23 cellular contexts compared by ENCODE assay signal in the genomic region with DNA sequence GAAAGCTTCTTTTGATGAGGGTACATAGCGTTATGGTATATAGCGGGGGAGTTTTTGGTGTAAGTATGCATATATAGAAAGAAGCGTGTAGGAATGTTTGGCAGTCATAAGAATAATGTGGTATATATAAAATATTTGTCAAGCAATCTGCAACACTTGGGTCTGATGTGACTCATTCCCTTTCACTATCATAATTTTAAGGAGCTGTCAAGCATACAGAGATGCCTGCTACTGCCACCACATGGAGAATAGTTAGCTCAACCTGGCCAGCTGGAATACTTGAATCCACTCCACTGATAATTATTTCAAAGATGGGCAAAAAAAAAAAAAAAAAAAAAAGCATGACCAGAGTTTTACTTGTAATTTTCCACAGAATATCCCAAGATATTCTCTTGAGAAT.
DNase-seq lines count a peak whose midpoint lies in the region; ATAC-seq, FAIRE-seq and TF ChIP-seq lines count a peak whose summit lies in the region.
"Had no signal": no experiment of that assay in that cellular context is flagged by ENCODE, and none has a peak within 500 bp of the region (broad histone marks: within the 10 kb centered on the region; RNA-seq: fewer than 3 reads in every experiment).

No MANE protein-coding gene starts in this region.

- no peak for FAIRE-seq in K562 (lab: Jason Lieb, UNC)
- FAIRE-seq: A204.1 had no signal

- H3K79me2 ChIP-seq in K562 (ENCODE audit: control insufficient read depth, insufficient read depth, low read length), result no peaks in the 10 kb centered on the region; the same call in 1 of the 3 replicates

- H3K4me1 ChIP-seq in K562 (replicated peaks in 1 of 2; ENCODE audit: control insufficient read depth in 2 of 2, insufficient read depth in 2 of 2, low read length in 2 of 2), result no peaks in the 10 kb centered on the region
- no peaks in the 10 kb centered on the region for H3K4me1 ChIP-seq in mesenchymal stem cell (ENCODE audit: control insufficient read depth, insufficient read depth, low read depth, low read length)
- H3K4me1 ChIP-seq: BLaER1 treated with 17β-estradiol and CSF1 and Interleukin-3, amounts not matched to agents 10 nM and 100 nM; heart right ventricle; spleen; suprapubic skin had no signal

- no peak overlapping the region for H2BK15ac ChIP-seq in mesenchymal stem cell (ENCODE audit: low read depth, poor library complexity, severe bottlenecking)

- in situ Hi-C loops in K562 (cut with MboI), result no loop called here

- H2AFZ ChIP-seq in K562 (ENCODE audit: low read depth, low read length) (no peak overlapping the region), mesenchymal stem cell (ENCODE audit: low read depth, low read length) (no peak overlapping the region)

- no peak overlapping the region for H4K91ac ChIP-seq in mesenchymal stem cell (ENCODE audit: low read length)

- H3K23ac ChIP-seq in mesenchymal stem cell (ENCODE audit: low read length in 2 of 2), result no peak overlapping the region

- H3K36me3 ChIP-seq in K562 (ENCODE audit: control insufficient read depth, insufficient read depth, low read length) (no peaks in the 10 kb centered on the region), mesenchymal stem cell (ENCODE audit: control insufficient read depth in 1 of 2, insufficient read depth in 2 of 2, low read depth in 1 of 2, low read length in 2 of 2) (no peaks in the 10 kb centered on the region)
- H3K36me3 ChIP-seq: BLaER1 treated with 17β-estradiol and CSF1 and Interleukin-3, amounts not matched to agents 10 nM and 100 nM; heart right ventricle; spleen; suprapubic skin had no signal

- H3K9ac ChIP-seq in K562 (ENCODE audit: insufficient read depth in 1 of 2, low read depth in 2 of 2, low read length in 2 of 2) (no peak overlapping the region), mesenchymal stem cell (ENCODE audit: low read length) (no peak overlapping the region)
- H3K9ac ChIP-seq: BLaER1 treated with 17β-estradiol and CSF1 and Interleukin-3, amounts not matched to agents 10 nM and 100 nM had no signal

- H3K14ac ChIP-seq in mesenchymal stem cell (ENCODE audit: low read length in 2 of 2), result no peak overlapping the region

- H3K27ac ChIP-seq in K562 (ENCODE audit: extremely low read depth, low read depth, low read length), result no peak overlapping the region
- no peak overlapping the region for H3K27ac ChIP-seq in mesenchymal stem cell (ENCODE audit: low read length, poor library complexity, severe bottlenecking)
- H3K27ac ChIP-seq: BLaER1 treated with 17β-estradiol and CSF1 and Interleukin-3, amounts not matched to agents 10 nM and 100 nM; heart right ventricle; spleen; suprapubic skin; VCaP had no signal

- H3K9me3 ChIP-seq in K562 (replicated peaks; ENCODE audit: control insufficient read depth, insufficient read depth, low read depth, low read length) (no peaks in the 10 kb centered on the region), mesenchymal stem cell (ENCODE audit: control insufficient read depth, low read length) (peaks cover 4% of the 10 kb centered on the region)
- H3K9me3 ChIP-seq: BLaER1 treated with 17β-estradiol and CSF1 and Interleukin-3, amounts not matched to agents 10 nM and 100 nM; spleen; suprapubic skin had no signal

- WGBS in K562 (ENCODE audit: insufficient coverage, low coverage, missing lambda C conversion rate), result 63% methylated on average over 3 of the region's 3 CpGs
- 88% methylated on average over 1 of the region's 3 CpGs for WGBS in mesenchymal stem cell

- intact Hi-C loops in K562 (cut with micrococcal nuclease), result no loop called here

- TF ChIP-seq EP300 in K562 (IDR thresholded peaks at IDR 0.05; ENCODE audit: low read length), result no peak

- no peaks in the 10 kb centered on the region for H4K20me1 ChIP-seq in K562 (replicated peaks; ENCODE audit: control insufficient read depth, insufficient read depth, low read length)
- H4K20me1 ChIP-seq: BLaER1 treated with 17β-estradiol and CSF1 and Interleukin-3, amounts not matched to agents 10 nM and 100 nM had no signal

- H3K4me2 ChIP-seq in K562 (ENCODE audit: insufficient read depth, low read length) (no peak overlapping the region), mesenchymal stem cell (ENCODE audit: low read length, poor library complexity, severe bottlenecking) (no peak overlapping the region)
- H3K4me2 ChIP-seq: BLaER1 treated with 17β-estradiol and CSF1 and Interleukin-3, amounts not matched to agents 10 nM and 100 nM had no signal

- H2BK120ac ChIP-seq in mesenchymal stem cell (ENCODE audit: low read depth, low read length), result no peak overlapping the region

- H3K27me3 ChIP-seq in K562 (ENCODE audit: control insufficient read depth in 2 of 2, insufficient read depth in 2 of 2, low read length in 2 of 2) (no peaks in the 10 kb centered on the region), mesenchymal stem cell (ENCODE audit: control insufficient read depth in 1 of 2, insufficient read depth in 1 of 2, low read length in 2 of 2) (no peaks in the 10 kb centered on the region)
- H3K27me3 ChIP-seq: BLaER1 treated with 17β-estradiol and CSF1 and Interleukin-3, amounts not matched to agents 10 nM and 100 nM; heart right ventricle; spleen; suprapubic skin had no signal

- no peak overlapping the region for H3K4ac ChIP-seq in mesenchymal stem cell (ENCODE audit: low read depth in 1 of 2, low read length in 2 of 2)

- H2AK5ac ChIP-seq in mesenchymal stem cell (ENCODE audit: low read length, severe bottlenecking), result no peak overlapping the region

- H2BK12ac ChIP-seq in mesenchymal stem cell (ENCODE audit: low read length in 2 of 2), result no peak overlapping the region

- ATAC-seq in K562 (no peak), HG02973 (IDR thresholded peaks at IDR 0.05; ENCODE audit: unreplicated experiment) (no peak)
- ATAC-seq: activated naive CD4-positive, alpha-beta T cell treated with anti-CD3 and anti-CD28 coated beads, Interleukin-2, amount 50 U/mL, for 72 hours; heart right ventricle; natural killer cell; stimulated activated memory B cell treated with anti-CD40 and anti-IgM and Interleukin-4, amounts not matched to agents 10 μg/mL and 1 μg/mL and 100 μg/mL, for 72 hours had no signal

- CTCF ChIA-PET in K562 (lab: Yijun Ruan, JAX; ENCODE audit: low intra/inter-chr PET ratio), result no interaction called here

- H3K79me1 ChIP-seq in mesenchymal stem cell (replicated peaks; ENCODE audit: low read length, poor library complexity, severe bottlenecking), result no peaks in the 10 kb centered on the region

- DNase-seq in NCI-H1694 (lab: John Stamatoyannopoulos, UW), result peak; percentile 3
- DNase-seq in NCI-H1694 treated with DMSO at 0.1 percent for 48 hours (lab: John Stamatoyannopoulos, UW), result no peak
- peak; percentile 1 for DNase-seq in HS-27A (ENCODE audit: low read depth)
- DNase-seq in K562 (ENCODE audit: extremely low read depth in 1 of 4, low spot score in 3 of 4), result peak in 1 of 4 experiments; percentile 14
- DNase-seq in mesenchymal stem cell, result peak; percentile 8
- DNase-seq in germinal center (ENCODE audit: low spot score), result no peak
- DNase-seq in kidney glomerular epithelial cell (lab: John Stamatoyannopoulos, UW), result no peak
- DNase-seq: activated CD4-positive, alpha-beta T cell treated with anti-CD3 and anti-CD28 coated beads for 48 hours; heart right ventricle; HFFc6; KG1; MV-4-11; natural killer cell; NCI-H526; spleen; stimulated activated CD4-positive, alpha-beta T cell treated with anti-CD3 and anti-CD28 coated beads, Interleukin-2, amount 100 ng/mL, for 48 hours had no signal

- BruUV-seq in K562 (replicated peaks; lab: Mats Ljungman, UMichigan), result no TSS peak

- no peaks in the 10 kb centered on the region for H3K9me1 ChIP-seq in K562 (ENCODE audit: control insufficient read depth, insufficient read depth, low read length)

- TF ChIP-seq POLR2A in K562 (conservative IDR thresholded peaks at IDR 0.05), result no peak

- no peak overlapping the region for H4K8ac ChIP-seq in mesenchymal stem cell (ENCODE audit: low read length)

- TF ChIP-seq RAD21 in K562 (CRISPR knock-in tag; conservative IDR thresholded peaks at IDR 0.05 in 1 of 2, IDR thresholded peaks at IDR 0.05 in 1 of 2), result peak in 1 of 2 experiments; percentile 18; a peak in 1 of 4 replicates

- H2BK5ac ChIP-seq in mesenchymal stem cell (ENCODE audit: low read depth, low read length, poor library complexity, severe bottlenecking), result no peak overlapping the region

- POLR2A ChIA-PET in K562 (lab: Yijun Ruan, JAX), result no interaction called here

- no peak for TF ChIP-seq CTCF in K562 (IDR thresholded peaks at IDR 0.05 in 2 of 3, conservative IDR thresholded peaks at IDR 0.05 in 1 of 3; ENCODE audit: insufficient read depth in 2 of 3, low read depth in 1 of 3, low read length in 3 of 3)

- H3K4me3 ChIP-seq in K562 (no peak overlapping the region), mesenchymal stem cell (ENCODE audit: insufficient read depth in 1 of 2, low read depth in 1 of 2, low read length in 2 of 2) (no peak overlapping the region)
- H3K4me3 ChIP-seq: BLaER1 treated with 17β-estradiol and CSF1 and Interleukin-3, amounts not matched to agents 10 nM and 100 nM; heart right ventricle; spleen; suprapubic skin had no signal

- no peak overlapping the region for H3K18ac ChIP-seq in mesenchymal stem cell (ENCODE audit: low read depth in 1 of 2, low read length in 2 of 2)

TF ChIP-seq in K562, 482 proteins besides CTCF, POLR2A, EP300 and RAD21:
- TF ChIP-seq JUND (IDR thresholded peaks at IDR 0.05; ENCODE audit: borderline replicate concordance, low read depth, low read length) (peak; percentile 7; the same call in 1 of the 2 replicates), JUND (tag; IDR thresholded peaks at IDR 0.05; ENCODE audit: borderline replicate concordance, low read depth, low read length) (no peak), KDM5B (IDR thresholded peaks at IDR 0.05; ENCODE audit: insufficient replicate concordance, low read depth, low read length) (no peak)

Comparison
In these comparisons a context has a peak if more than half of its experiments do, and no peak if none do; other contexts are left out.
1. DNase-seq: peak in NCI-H1694 (single experiment), HS-27A (single experiment) and mesenchymal stem cell (single experiment); none in NCI-H1694 treated with DMSO at 0.1 percent for 48 hours (single experiment), germinal center (single experiment) and kidney glomerular epithelial cell (single experiment).